ENCODE assay signal across 20 cellular contexts in the genomic region with DNA sequence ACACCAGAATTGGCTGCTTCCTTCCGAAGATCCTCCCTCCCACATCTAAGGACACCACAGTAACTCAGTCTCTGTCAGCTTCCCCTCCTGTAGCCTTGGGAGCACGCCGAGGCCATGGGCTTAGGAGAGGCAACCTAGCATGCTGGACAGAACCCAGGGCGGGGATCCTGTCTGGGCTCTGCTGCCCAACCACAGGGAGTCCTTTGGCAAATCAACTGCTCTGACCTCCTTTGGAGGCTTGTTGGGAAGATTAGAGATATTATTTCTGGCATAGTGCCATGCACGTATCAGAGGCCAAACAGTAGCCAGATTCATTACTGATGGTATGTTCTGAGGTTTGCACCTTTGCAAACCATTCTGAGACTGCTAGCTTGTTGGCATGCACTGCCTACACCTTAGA.
DNase-seq lines count a peak whose midpoint lies in the region; ATAC-seq and TF ChIP-seq lines count a peak whose summit lies in the region.
"Had no signal": no experiment of that assay in that cellular context is flagged by ENCODE, and none has a peak within 500 bp of the region (broad histone marks: within the 10 kb centered on the region; RNA-seq: fewer than 3 reads in every experiment).

No MANE protein-coding gene starts in this region.

- TF ChIP-seq RAD21 in liver (IDR thresholded peaks at IDR 0.05) = no peak

- H3K27ac ChIP-seq in body of pancreas (no peak overlapping the region), liver (ENCODE audit: low read depth in 1 of 2, low read length in 2 of 2) (no peak overlapping the region)
- H3K27ac ChIP-seq: coronary artery, foreskin keratinocyte had no signal

- no peaks in the 10 kb centered on the region for H3K27me3 ChIP-seq in MG63
- H3K27me3 ChIP-seq in body of pancreas = no peaks in the 10 kb centered on the region
- H3K27me3 ChIP-seq in liver (ENCODE audit: control insufficient read depth in 4 of 4, insufficient read depth in 4 of 4, low read length in 3 of 4) = no peaks in the 10 kb centered on the region
- H3K27me3 ChIP-seq: ascending aorta, foreskin keratinocyte had no signal

- H3K9me3 ChIP-seq in MG63 (no peaks in the 10 kb centered on the region), body of pancreas (no peaks in the 10 kb centered on the region), liver (ENCODE audit: control insufficient read depth in 4 of 4, low read length in 3 of 4) (no peaks in the 10 kb centered on the region)
- H3K9me3 ChIP-seq: ascending aorta had no signal

- intact Hi-C loops in body of pancreas (cut with DNase I) = no loop called here

- WGBS in body of pancreas, 2 donors = 56% methylated on average over 5 of the region's 5 CpGs
- 84% methylated on average over 5 of the region's 5 CpGs for whole genome bisulfite sequencing in liver

- peak; percentile 30 for DNase-seq in A172 (ENCODE audit: low spot score)
- DNase-seq in MG63 = peak; percentile 76
- DNase-seq in body of pancreas = peak; percentile 44 to 49 (median 45)
- no peak for DNase-seq in NCI-H2081 (lab: John Stamatoyannopoulos, UW)
- DNase-seq in activated CD4-positive, CD25-positive, alpha-beta regulatory T cell (lab: John Stamatoyannopoulos, UW) = no peak
- DNase-seq: ACHN; activated gamma-delta T cell treated with Interleukin-2 at 50 U/mL for 16 hours; CD4-positive, CD25-positive, alpha-beta regulatory T cell; DND-41; foreskin keratinocyte; NCI-H446; SHP77 treated with DMSO at 0.1 percent for 48 hours; trophoblast cell had no signal

- H3K4me1 ChIP-seq in body of pancreas (peaks cover 31% of the 10 kb centered on the region), liver (ENCODE audit: control insufficient read depth in 4 of 4, insufficient read depth in 4 of 4, low read length in 3 of 4) (peaks cover 8 to 72% (median 60%) of the 10 kb centered on the region in 4 donors)
- H3K4me1 ChIP-seq: foreskin keratinocyte had no signal

- no peak for TF ChIP-seq CTCF in body of pancreas (IDR thresholded peaks at IDR 0.05)
- no peak for TF ChIP-seq CTCF in liver (IDR thresholded peaks at IDR 0.05; ENCODE audit: low read depth, low read length, missing input control)

- ATAC-seq in body of pancreas (peak; percentile 52), HG03571 (IDR thresholded peaks at IDR 0.05; ENCODE audit: unreplicated experiment) (no peak), HG02763 (IDR thresholded peaks at IDR 0.05; ENCODE audit: unreplicated experiment) (no peak)
- ATAC-seq: foreskin keratinocyte; HCT116; natural killer cell treated with Interleukin-12 subunit alpha and Interleukin-12 subunit beta and Interleukin-15 and Interleukin-18, amount 100 ng/mL, for 72 hours had no signal

- H3K36me3 ChIP-seq in MG63 (peaks cover 13% of the 10 kb centered on the region), body of pancreas (replicated peaks in 1 of 2; ENCODE audit: insufficient read depth in 1 of 2, low read depth in 2 of 2) (no peaks in the 10 kb centered on the region), liver (ENCODE audit: control insufficient read depth in 4 of 4, insufficient read depth in 3 of 4, low read depth in 1 of 4, low read length in 3 of 4) (no peaks in the 10 kb centered on the region)
- H3K36me3 ChIP-seq: ascending aorta had no signal

- TF ChIP-seq POLR2A in body of pancreas (IDR thresholded peaks at IDR 0.05) = no peak

- no peak overlapping the region for H3K4me3 ChIP-seq in MG63
- no peak overlapping the region for H3K4me3 ChIP-seq in body of pancreas
- H3K4me3 ChIP-seq in liver (ENCODE audit: low read depth in 1 of 3, low read length in 3 of 3) = no peak overlapping the region
- H3K4me3 ChIP-seq: ascending aorta, coronary artery had no signal

- H3K9ac ChIP-seq in liver (ENCODE audit: low read depth in 1 of 2, low read length in 2 of 2) = no peak overlapping the region

TF ChIP-seq in liver, 16 proteins besides CTCF, POLR2A, EP300 and RAD21:
- TF ChIP-seq HNF4A (conservative IDR thresholded peaks at IDR 0.05) (no peak), GABPA (IDR thresholded peaks at IDR 0.05 in 1 of 2, conservative IDR thresholded peaks at IDR 0.05 in 1 of 2) (no peak), YY1 (IDR thresholded peaks at IDR 0.05) (no peak), ZBTB33 (IDR thresholded peaks at IDR 0.05) (no peak), HNF4G (IDR thresholded peaks at IDR 0.05) (no peak), TAF1 (conservative IDR thresholded peaks at IDR 0.05) (no peak), NR2F2 (IDR thresholded peaks at IDR 0.05) (peak; percentile 45), JUND (IDR thresholded peaks at IDR 0.05) (no peak), RXRA (IDR thresholded peaks at IDR 0.05) (peak in 1 of 2 donors; percentile 69)
- TF ChIP-seq, protein P1, sequence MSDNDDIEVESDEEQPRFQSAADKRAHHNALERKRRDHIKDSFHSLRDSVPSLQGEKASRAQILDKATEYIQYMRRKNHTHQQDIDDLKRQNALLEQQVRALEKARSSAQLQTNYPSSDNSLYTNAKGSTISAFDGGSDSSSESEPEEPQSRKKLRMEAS (IDR thresholded peaks at IDR 0.05) = no peak

Comparison
In these comparisons a context has a peak if more than half of its experiments do, and no peak if none do; other contexts are left out.
1. DNase-seq: peak in A172 (single experiment), MG63 (single experiment) and body of pancreas (4 of 4); none in NCI-H2081 (0 of 2) and activated CD4-positive, CD25-positive, alpha-beta regulatory T cell (0 of 4).